In the genomic region with DNA sequence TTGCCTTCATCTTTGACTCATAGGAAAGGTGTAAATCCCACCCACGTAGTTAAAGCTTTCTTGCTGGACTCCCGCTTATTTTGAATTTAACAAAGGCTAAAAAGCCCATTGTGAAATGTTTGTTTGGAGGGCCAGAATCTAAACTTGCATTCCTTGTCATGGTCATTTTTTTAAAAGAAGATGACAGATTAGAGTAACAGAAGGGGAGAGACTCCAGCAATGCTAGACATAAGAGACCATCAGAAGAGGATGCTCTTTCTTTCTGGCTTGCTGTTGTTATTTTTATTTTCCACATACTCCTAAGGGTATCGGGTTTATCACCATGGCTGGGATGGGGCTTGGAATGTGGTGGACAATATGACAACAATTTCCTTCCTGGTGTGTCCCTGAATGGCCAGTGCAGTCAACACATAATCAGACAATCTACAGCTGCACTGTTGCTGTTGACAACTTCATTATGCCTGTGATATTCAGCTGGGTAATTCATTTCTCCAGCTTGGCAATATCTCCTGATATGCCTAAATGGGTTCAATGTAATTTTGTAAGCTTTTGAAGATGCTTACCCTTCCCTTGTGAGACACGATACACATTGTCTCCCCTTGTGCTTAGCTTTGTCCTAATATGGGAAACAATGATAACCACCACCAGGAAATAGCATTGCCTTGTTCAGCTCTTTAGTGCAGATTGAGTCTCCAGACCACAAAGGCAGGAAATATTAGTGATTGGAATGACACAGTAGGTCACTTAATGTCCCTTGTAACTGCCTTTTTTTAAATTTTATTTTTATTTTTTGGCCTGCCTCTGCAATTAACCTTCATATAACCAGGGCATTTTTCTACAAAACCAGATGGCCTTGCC, we compare ENCODE assay signal across 15 cellular contexts.
DNase-seq lines count a peak whose midpoint lies in the region; FAIRE-seq and TF ChIP-seq lines count a peak whose summit lies in the region.
"Had no signal": no experiment of that assay in that cellular context is flagged by ENCODE, and none has a peak within 500 bp of the region (broad histone marks: within the 10 kb centered on the region; RNA-seq: fewer than 3 reads in every experiment).

No MANE protein-coding gene starts in this region.

- H3K27ac ChIP-seq in small intestine (ENCODE audit: low read depth in 1 of 2, low read length in 1 of 2), result no peak overlapping the region
- H3K27ac ChIP-seq: PC-9 had no signal

- H3K27ac Mint-ChIP-seq in HFFc6, result peak overlapping the region; percentile 26
- H3K27ac Mint-ChIP-seq: B cell had no signal

- FAIRE-seq in small intestine (lab: Jason Lieb, UNC), result no peak
- FAIRE-seq: D721Med had no signal

- H3K9me3 ChIP-seq in small intestine (ENCODE audit: control insufficient read depth, low read depth), result no peaks in the 10 kb centered on the region

- H3K4me1 Mint-ChIP-seq in HFFc6 (ENCODE audit: low read depth), result peaks cover 82% of the 10 kb centered on the region
- H3K4me1 Mint-ChIP-seq: B cell; CD4-positive, alpha-beta memory T cell had no signal

- in situ Hi-C loops in GM13976 (cut with MboI; ENCODE audit: low sequenced_read_pairs, unreplicated experiment), result no loop called here

- H3K4me1 ChIP-seq in small intestine (ENCODE audit: control insufficient read depth in 2 of 2, insufficient read depth in 1 of 2, low read depth in 1 of 2, low read length in 1 of 2), result no peaks in the 10 kb centered on the region

- H3K9me3 Mint-ChIP-seq in HFFc6, result no peaks in the 10 kb centered on the region

- H3K36me3 ChIP-seq in small intestine (ENCODE audit: control insufficient read depth in 2 of 2, insufficient read depth in 2 of 2, low read length in 2 of 2), result no peaks in the 10 kb centered on the region

- H3K4me3 ChIP-seq in small intestine (ENCODE audit: low read depth in 1 of 2, low read length in 2 of 2), result no peak overlapping the region
- H3K4me3 ChIP-seq: PC-9 had no signal

- no peaks in the 10 kb centered on the region; the same call in 1 of the 2 replicates for H3K27me3 Mint-ChIP-seq in HFFc6 (ENCODE audit: insufficient read depth)

- 72 to 78% (median 73%) methylated on average over 4 of the region's 4 CpGs for WGBS in small intestine, 3 donors

- no peak for TF ChIP-seq CTCF in HFFc6 (IDR thresholded peaks at IDR 0.05)
- no peak for TF ChIP-seq CTCF in GM13976 (IDR thresholded peaks at IDR 0.05; ENCODE audit: borderline replicate concordance, control extremely low read depth, extremely low read depth, insufficient read depth, missing control alignments)

- H3K36me3 Mint-ChIP-seq in HFFc6 (ENCODE audit: low read depth), result 0 out of 2 replicates have a peak, but pooled peaks cover 4% of the 10 kb centered on the region
- H3K36me3 Mint-ChIP-seq: CD4-positive, alpha-beta memory T cell had no signal

- H3K4me3 Mint-ChIP-seq in HFFc6, result no peak overlapping the region
- H3K4me3 Mint-ChIP-seq: B cell; CD4-positive, alpha-beta memory T cell had no signal

- DNase-seq in EH (ENCODE audit: low read depth) (peak; percentile 41), HFFc6 (no peak), left kidney (ENCODE audit: low read depth, low spot score) (peak; percentile 12), small intestine (no peak), GM13976 (ENCODE audit: low spot score) (no peak), DMS114 treated with DMSO at 0.1 percent for 48 hours (lab: John Stamatoyannopoulos, UW; ENCODE audit: unreplicated experiment) (no peak)
- DNase-seq in activated CD8-positive, alpha-beta memory T cell treated with anti-CD3 and anti-CD28 coated beads, Interleukin-2, amount 50 U/mL, for 48 hours, result no peak
- DNase-seq: CD4-positive, alpha-beta memory T cell; NCI-H146; NCI-H446 treated with DMSO at 0.1 percent for 48 hours; NCI-H748 treated with DMSO at 0.1 percent for 48 hours; PC-9 had no signal

- no peaks in the 10 kb centered on the region for H3K27me3 ChIP-seq in small intestine (ENCODE audit: control insufficient read depth in 2 of 2, insufficient read depth in 2 of 2, low read length in 2 of 2)

TF ChIP-seq in PFSK-1, 5 proteins besides CTCF, POLR2A, EP300 and RAD21:
- peak; percentile 85 for TF ChIP-seq FOXP2 (optimal IDR thresholded peaks at IDR 0.05; ENCODE audit: borderline replicate concordance, extremely low read depth, extremely low read length, insufficient read depth)
- no peak for TF ChIP-seq SIN3A (IDR thresholded peaks at IDR 0.05; ENCODE audit: borderline replicate concordance, insufficient read depth, low read length)

Comparison
In these comparisons a context has a peak if more than half of its experiments do, and no peak if none do; other contexts are left out.
1. DNase-seq: peak in EH (single experiment) and left kidney (single experiment); none in HFFc6 (single experiment), activated CD8-positive, alpha-beta memory T cell treated with anti-CD3 and anti-CD28 coated beads, Interleukin-2, amount 50 U/mL, for 48 hours (single experiment), small intestine (single experiment), GM13976 (single experiment) and DMS114 treated with DMSO at 0.1 percent for 48 hours (single experiment).